ENCODE assay signal across 5 cellular contexts in the genomic region with DNA sequence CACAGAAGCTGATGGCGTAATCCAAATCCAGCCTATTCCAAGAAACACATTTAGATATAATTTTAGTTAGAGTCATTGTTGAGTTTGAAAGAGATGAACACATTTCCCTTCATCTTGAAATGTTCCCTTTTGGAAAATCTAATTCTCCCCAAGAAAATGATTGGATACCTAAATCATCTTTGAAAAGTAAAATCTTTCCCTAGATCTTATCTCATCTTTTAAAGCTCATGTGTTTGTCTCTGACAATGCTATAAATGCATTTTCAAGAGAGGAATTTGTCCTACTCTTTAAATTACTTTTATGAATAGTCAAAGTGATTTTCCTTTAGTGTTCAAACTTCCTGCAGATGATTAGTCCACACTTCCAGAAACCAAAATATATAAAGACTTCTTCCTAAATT.
"Had no signal": no experiment of that assay in that cellular context is flagged by ENCODE, and none has a peak within 500 bp of the region (broad histone marks: within the 10 kb centered on the region; RNA-seq: fewer than 3 reads in every experiment).

No MANE protein-coding gene starts in this region.

- H3K27ac ChIP-seq: HL-60 had no signal

- H3K4me3 ChIP-seq: K562 had no signal

- H3K4me1 Mint-ChIP-seq: IgD-negative memory B cell had no signal

- DNase-seq: IMR-90 had no signal

- ATAC-seq: HepG2, K562 had no signal

- H3K4me3 Mint-ChIP-seq: IgD-negative memory B cell had no signal

- H3K27ac Mint-ChIP-seq: IgD-negative memory B cell had no signal

- H3K36me3 Mint-ChIP-seq: IgD-negative memory B cell had no signal

- H3K27me3 Mint-ChIP-seq: IgD-negative memory B cell had no signal
